In the genomic region with DNA sequence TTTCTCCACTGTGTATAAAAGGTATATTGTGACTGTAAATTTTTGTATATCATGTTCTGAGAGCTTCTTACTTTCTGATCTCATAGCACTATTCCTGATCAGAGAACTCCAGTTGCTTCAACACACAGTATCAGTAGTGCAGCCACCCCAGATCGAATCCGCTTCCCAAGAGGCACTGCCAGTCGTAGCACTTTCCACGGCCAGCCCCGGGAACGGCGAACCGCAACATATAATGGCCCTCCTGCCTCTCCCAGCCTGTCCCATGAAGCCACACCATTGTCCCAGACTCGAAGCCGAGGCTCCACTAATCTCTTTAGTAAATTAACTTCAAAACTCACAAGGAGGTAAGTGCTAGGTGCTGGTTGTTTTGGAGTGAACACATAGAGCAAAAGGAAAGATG, we compare ENCODE assay signal across 16 cellular contexts.
"Had no signal": no experiment of that assay in that cellular context is flagged by ENCODE, and none has a peak within 500 bp of the region (broad histone marks: within the 10 kb centered on the region; RNA-seq: fewer than 3 reads in every experiment).

No MANE protein-coding gene starts in this region.

- H3K27ac ChIP-seq: colonic mucosa, foreskin keratinocyte, left lung, thyroid gland had no signal

- H3K4me1 ChIP-seq: colonic mucosa, foreskin keratinocyte, left lung, sigmoid colon, thyroid gland had no signal

- H3K36me3 ChIP-seq: colonic mucosa had no signal

- H3K4me3 ChIP-seq: colonic mucosa, heart right ventricle, left lung, sigmoid colon, thyroid gland had no signal

- ATAC-seq: foreskin keratinocyte, heart right ventricle, left lung, WTC11 had no signal

- H3K27ac Mint-ChIP-seq: activated naive CD4-positive, alpha-beta T cell treated with anti-CD3 and anti-CD28 coated beads for 36 hours; activated T-helper 2 cell treated with anti-CD3 and anti-CD28 coated beads, Interferon-gamma antibody, Interleukin-2, Interleukin-4, amounts not matched to agents 10 μg/mL and 5 μg/mL and 100 μg/mL, durations not matched to agents 14 hours and 24 hours and 36 hours; WTC11 had no signal

- DNase-seq: activated CD4-positive, alpha-beta T cell treated with anti-CD3 and anti-CD28 coated beads for 4 hours; activated naive CD4-positive, alpha-beta T cell treated with anti-CD3 and anti-CD28 coated beads for 36 hours; caudate nucleus; colonic mucosa; foreskin keratinocyte; heart right ventricle; left lung; mesendoderm; SIG-M5; sigmoid colon; stimulated activated CD4-positive, alpha-beta T cell treated with anti-CD3 and anti-CD28 coated beads, Interleukin-2, amount 100 ng/mL, for 24 hours; T-helper 2 cell; thyroid gland had no signal

- H3K27me3 ChIP-seq: colonic mucosa, foreskin keratinocyte, heart right ventricle, left lung, sigmoid colon, thyroid gland had no signal

- H3K9me3 ChIP-seq: colonic mucosa, heart right ventricle, left lung, sigmoid colon, thyroid gland had no signal

- H3K9me3 Mint-ChIP-seq: activated naive CD4-positive, alpha-beta T cell treated with anti-CD3 and anti-CD28 coated beads for 36 hours; activated T-helper 2 cell treated with anti-CD3 and anti-CD28 coated beads, Interferon-gamma antibody, Interleukin-2, Interleukin-4, amounts not matched to agents 10 μg/mL and 5 μg/mL and 100 μg/mL, durations not matched to agents 14 hours and 24 hours and 36 hours; nephron; WTC11 had no signal

- H3K4me3 Mint-ChIP-seq: activated naive CD4-positive, alpha-beta T cell treated with anti-CD3 and anti-CD28 coated beads for 36 hours; nephron; WTC11 had no signal

- H3K4me1 Mint-ChIP-seq: WTC11 had no signal
